In genomic region chr4:77820836-77821561, GRCh38 we compare ENCODE assay signal across 8 cellular contexts. TPM values are rescaled to one million over a fixed set of nuclear protein-coding genes. Genes with fewer than 3 reads are reported as not detected.
DNase-seq lines count a peak whose midpoint lies in the region; ATAC-seq and TF ChIP-seq lines count a peak whose summit lies in the region.

No MANE protein-coding gene starts in this region.

- H3K4me3 Mint-ChIP-seq in T-helper 1 cell treated with Interleukin-12 subunit alpha and Interleukin-12 subunit beta and Interleukin-4 antibody, amounts not matched to agents 30 μg/mL and 1 μg/mL, for 36 hours, result peak overlapping the region; percentile 91

- ATAC-seq in heart right ventricle (no peak), left cardiac atrium (no peak), HG03520 (IDR thresholded peaks at IDR 0.05; ENCODE audit: unreplicated experiment) (no peak)

- TF ChIP-seq CTCF in heart right ventricle (IDR thresholded peaks at IDR 0.05) (no peak), esophagus squamous epithelium (IDR thresholded peaks at IDR 0.05) (no peak), ovary (IDR thresholded peaks at IDR 0.05) (no peak)

- no peak for TF ChIP-seq EP300 in ovary (IDR thresholded peaks at IDR 0.05)

- H3K36me3 Mint-ChIP-seq in T-helper 1 cell treated with Interleukin-12 subunit alpha and Interleukin-12 subunit beta and Interleukin-4 antibody, amounts not matched to agents 30 μg/mL and 1 μg/mL, for 36 hours (ENCODE audit: low read depth), result peaks cover 13% of the 10 kb centered on the region

- TF ChIP-seq POLR2A in esophagus squamous epithelium (IDR thresholded peaks at IDR 0.05) (no peak), ovary (IDR thresholded peaks at IDR 0.05) (no peak)

- no peaks in the 10 kb centered on the region for H3K36me3 ChIP-seq in heart right ventricle
- H3K36me3 ChIP-seq in esophagus squamous epithelium, result no peaks in the 10 kb centered on the region
- H3K36me3 ChIP-seq in ovary, result no peaks in the 10 kb centered on the region

- no peaks in the 10 kb centered on the region for H3K9me3 Mint-ChIP-seq in T-helper 1 cell treated with Interleukin-12 subunit alpha and Interleukin-12 subunit beta and Interleukin-4 antibody, amounts not matched to agents 30 μg/mL and 1 μg/mL, for 36 hours

- peak overlapping the region; percentile 85 to 99 (median 98) for H3K27ac ChIP-seq in heart right ventricle
- peak overlapping the region; percentile 96 to 100 (median 98) for H3K27ac ChIP-seq in esophagus squamous epithelium
- peak overlapping the region; percentile 98 for H3K27ac ChIP-seq in ovary

- H3K4me1 ChIP-seq in heart right ventricle, result peaks cover 0 to 40% (median 33%) of the 10 kb centered on the region in 9 donors
- H3K4me1 ChIP-seq in esophagus squamous epithelium, result peaks cover 0 to 43% (median 23%) of the 10 kb centered on the region in 3 donors
- peaks cover 5% of the 10 kb centered on the region for H3K4me1 ChIP-seq in ovary (ENCODE audit: insufficient read depth)

- DNase-seq in heart right ventricle (no peak), left cardiac atrium (no peak), esophagus squamous epithelium (lab: John Stamatoyannopoulos, UW) (no peak), ovary (peak in 1 of 5 donors; percentile 20), hepatic stellate cell (ENCODE audit: low spot score) (no peak)
- DNase-seq in stimulated activated CD4-positive, alpha-beta T cell treated with anti-CD3 and anti-CD28 coated beads, Interleukin-4, amount 100 ng/mL, for 1 hour, result no peak

- H3K9me3 ChIP-seq in heart right ventricle (no peaks in the 10 kb centered on the region), esophagus squamous epithelium (no peaks in the 10 kb centered on the region), ovary (no peaks in the 10 kb centered on the region)

- 26 to 33% methylated on average over 7 of the region's 7 CpGs for WGBS in heart right ventricle, 2 donors
- WGBS in esophagus squamous epithelium, 2 donors, result 6 to 10% methylated on average over 7 of the region's 7 CpGs
- WGBS in ovary, 3 donors, result 11 to 16% (median 12%) methylated on average over 7 of the region's 7 CpGs

- H3K27me3 Mint-ChIP-seq in T-helper 1 cell treated with Interleukin-12 subunit alpha and Interleukin-12 subunit beta and Interleukin-4 antibody, amounts not matched to agents 30 μg/mL and 1 μg/mL, for 36 hours (ENCODE audit: low read depth), result no peaks in the 10 kb centered on the region

- H3K27me3 ChIP-seq in heart right ventricle (no peaks in the 10 kb centered on the region), esophagus squamous epithelium (no peaks in the 10 kb centered on the region), ovary (no peaks in the 10 kb centered on the region)

- peak overlapping the region; percentile 100 for H3K27ac Mint-ChIP-seq in T-helper 1 cell treated with Interleukin-12 subunit alpha and Interleukin-12 subunit beta and Interleukin-4 antibody, amounts not matched to agents 30 μg/mL and 1 μg/mL, for 36 hours

- intact Hi-C loops in heart right ventricle (cut with DNase I) (loop anchor here in 4 of 10 donors (1.0 to 2.0 kb wide), 3 partner anchors 35 to 42 kb away; partner anchors contain the start of gene MRPL1 (in 3 of the 4)), left cardiac atrium (cut with DNase I) (loop anchor here in 1 of 2 donors (2.0 kb wide), 1 partner anchor 40 kb away; no protein-coding TSS in a partner anchor), esophagus squamous epithelium (cut with DNase I) (no loop called here), ovary (cut with DNase I) (loop anchor here in 1 of 4 donors (2.0 kb wide), 1 partner anchor 42 kb away; the partner anchor contains the start of gene MRPL1)

- H3K4me3 ChIP-seq in heart right ventricle, result peak overlapping the region; percentile 81 to 95 (median 94)
- peak overlapping the region; percentile 74 to 96 (median 91) for H3K4me3 ChIP-seq in esophagus squamous epithelium
- H3K4me3 ChIP-seq in ovary, result peak overlapping the region; percentile 90

- H3K4me1 Mint-ChIP-seq in T-helper 1 cell treated with Interleukin-12 subunit alpha and Interleukin-12 subunit beta and Interleukin-4 antibody, amounts not matched to agents 30 μg/mL and 1 μg/mL, for 36 hours (ENCODE audit: low read depth), result peaks cover 33% of the 10 kb centered on the region

RNA-seq across cellular contexts. Expression of gene CNOT6L, which starts 1.8 kb away (rescaled TPM):
- total RNA-seq in heart right ventricle, result 10 to 100 TPM; 13.8 to 32.2 (median 23.4) TPM
- 1 to 10 TPM; 3.2 to 3.5 TPM for polyA plus RNA-seq in heart right ventricle
- 10 to 100 TPM; 24.1 to 26.0 TPM for total RNA-seq in left cardiac atrium
- total RNA-seq in esophagus squamous epithelium, result 10 to 100 TPM in 3 of 4 donors, 1 to 10 TPM in 1; 8.5 to 33.6 (median 15.7) TPM
- total RNA-seq in ovary, result 10 to 100 TPM; 16.1 to 58.6 (median 48.6) TPM
- 10 to 100 TPM in 1 of 2 donors, 1 to 10 TPM in 1; 7.7 to 20.0 TPM for polyA plus RNA-seq in ovary

RNA-seq across cellular contexts. Expression of gene MRPL1, which starts 41.6 kb away (rescaled TPM):
- total RNA-seq in heart right ventricle (10 to 100 TPM; 29.1 to 57.6 (median 46.7) TPM), left cardiac atrium (10 to 100 TPM; 32.8 to 41.9 TPM), esophagus squamous epithelium (10 to 100 TPM; 12.9 to 34.5 (median 28.4) TPM), ovary (10 to 100 TPM; 22.1 to 31.4 (median 25.4) TPM)
- polyA plus RNA-seq in heart right ventricle (10 to 100 TPM; 30.7 to 46.2 TPM), ovary (10 to 100 TPM; 14.5 to 21.3 TPM)
